Comparison of ENCODE assay signal across 8 cellular contexts in genomic region chr18:7789853-7790552, GRCh38.
DNase-seq lines count a peak whose midpoint lies in the region; ATAC-seq and TF ChIP-seq lines count a peak whose summit lies in the region.

No MANE protein-coding gene starts in this region.

- H3K36me3 ChIP-seq in OCI-LY1 (ENCODE audit: insufficient read depth, low read length) = no peaks in the 10 kb centered on the region
- H3K36me3 ChIP-seq in psoas muscle (ENCODE audit: insufficient read depth in 1 of 2, low read depth in 1 of 2) = no peaks in the 10 kb centered on the region

- no peak overlapping the region for H3K4me2 ChIP-seq in OCI-LY1 (ENCODE audit: low read length)

- no peak overlapping the region for H3K4me3 ChIP-seq in OCI-LY1 (ENCODE audit: low read depth, low read length, poor library complexity, severe bottlenecking)
- no peak overlapping the region for H3K4me3 ChIP-seq in fibroblast of mammary gland (ENCODE audit: control insufficient read depth, low read depth, low read length)
- H3K4me3 ChIP-seq in psoas muscle = no peak overlapping the region

- H3K9ac ChIP-seq in OCI-LY1 (ENCODE audit: low read length) = no peak overlapping the region

- no peaks in the 10 kb centered on the region for H3K4me1 ChIP-seq in OCI-LY1 (ENCODE audit: insufficient read depth, low read length, severe bottlenecking)
- peaks cover 4% of the 10 kb centered on the region for H3K4me1 ChIP-seq in psoas muscle

- no peak overlapping the region for H3K27ac Mint-ChIP-seq in activated T-helper 1 cell treated with anti-CD3 and anti-CD28 coated beads, Interleukin-12 subunit alpha, Interleukin-12 subunit beta, Interleukin-2, Interleukin-4 antibody, amounts not matched to agents 30 ng/mL and 10 ng/mL and 1 ng/mL, durations not matched to agents 14 hours and 24 hours and 36 hours

- H3K9me3 ChIP-seq in OCI-LY1 (ENCODE audit: low read length) = no peaks in the 10 kb centered on the region
- no peaks in the 10 kb centered on the region for H3K9me3 ChIP-seq in psoas muscle

- no peak overlapping the region for H2AFZ ChIP-seq in OCI-LY1 (ENCODE audit: low read length)

- H3K4me3 Mint-ChIP-seq in activated T-helper 1 cell treated with anti-CD3 and anti-CD28 coated beads, Interleukin-12 subunit alpha, Interleukin-12 subunit beta, Interleukin-2, Interleukin-4 antibody, amounts not matched to agents 30 ng/mL and 10 ng/mL and 1 ng/mL, durations not matched to agents 14 hours and 24 hours and 36 hours = no peak overlapping the region

- H3F3A ChIP-seq in OCI-LY1 (ENCODE audit: insufficient read depth, low read length) = no peaks in the 10 kb centered on the region

- H3K27me3 ChIP-seq in OCI-LY1 (ENCODE audit: insufficient read depth, low read length) = no peaks in the 10 kb centered on the region
- H3K27me3 ChIP-seq in psoas muscle (ENCODE audit: insufficient read depth in 3 of 3, low read length in 2 of 3) = no peaks in the 10 kb centered on the region

- 39 to 51% (median 43%) methylated on average over 5 of the region's 5 CpGs for WGBS in psoas muscle, 3 donors

- H4K20me1 ChIP-seq in OCI-LY1 (ENCODE audit: insufficient read depth, low read length) = no peaks in the 10 kb centered on the region

- H3K36me3 Mint-ChIP-seq in activated T-helper 1 cell treated with anti-CD3 and anti-CD28 coated beads, Interleukin-12 subunit alpha, Interleukin-12 subunit beta, Interleukin-2, Interleukin-4 antibody, amounts not matched to agents 30 ng/mL and 10 ng/mL and 1 ng/mL, durations not matched to agents 14 hours and 24 hours and 36 hours (ENCODE audit: low read depth) = no peaks in the 10 kb centered on the region

- DNase-seq in NCI-H2029 (lab: John Stamatoyannopoulos, UW) (peak; percentile 11), NCI-H2029 treated with DMSO at 0.1 percent for 48 hours (lab: John Stamatoyannopoulos, UW) (no peak), fibroblast of mammary gland (ENCODE audit: low read depth) (peak; percentile 63), psoas muscle (no peak), GDM1 (lab: John Stamatoyannopoulos, UW) (no peak), T-helper 2 cell (no peak)
- DNase-seq in activated T-helper 1 cell treated with anti-CD3 and anti-CD28 coated beads, Interleukin-12 subunit alpha, Interleukin-12 subunit beta, Interleukin-2, Interleukin-4 antibody, amounts not matched to agents 30 ng/mL and 10 ng/mL and 1 ng/mL, durations not matched to agents 14 hours and 24 hours and 36 hours (ENCODE audit: low spot score) = no peak

- peak in 3 of 4 donors; percentile 30 to 75 (median 61) for ATAC-seq in psoas muscle

- no peaks in the 10 kb centered on the region for H3K9me2 ChIP-seq in OCI-LY1 (ENCODE audit: low read depth, low read length)

- H3K4me1 Mint-ChIP-seq in activated T-helper 1 cell treated with anti-CD3 and anti-CD28 coated beads, Interleukin-12 subunit alpha, Interleukin-12 subunit beta, Interleukin-2, Interleukin-4 antibody, amounts not matched to agents 30 ng/mL and 10 ng/mL and 1 ng/mL, durations not matched to agents 14 hours and 24 hours and 36 hours (ENCODE audit: low read depth) = no peaks in the 10 kb centered on the region

- no peak overlapping the region for H3K27ac ChIP-seq in OCI-LY1 (ENCODE audit: low read depth, low read length, poor library complexity, severe bottlenecking)
- no peak overlapping the region for H3K27ac ChIP-seq in psoas muscle

- TF ChIP-seq CTCF in OCI-LY1 (IDR thresholded peaks at IDR 0.05; ENCODE audit: low read length) (0 out of 2 replicates have a peak, but pooled peaks have one; percentile 9), fibroblast of mammary gland (conservative IDR thresholded peaks at IDR 0.05; ENCODE audit: control insufficient read depth, insufficient read depth, low read depth, low read length) (peak; percentile 61), psoas muscle (IDR thresholded peaks at IDR 0.05) (peak; percentile 50)

- intact Hi-C loops in psoas muscle (cut with DNase I) = no loop called here
- intact Hi-C loops in activated T-helper 1 cell treated with anti-CD3 and anti-CD28 coated beads, Interleukin-12 subunit alpha, Interleukin-12 subunit beta, Interleukin-2, Interleukin-4 antibody, amounts not matched to agents 30 ng/mL and 10 ng/mL and 1 ng/mL, durations not matched to agents 14 hours and 24 hours and 36 hours (cut with micrococcal nuclease) = no loop called here

- no peaks in the 10 kb centered on the region for H3K79me2 ChIP-seq in OCI-LY1 (ENCODE audit: insufficient read depth, low read length)

- H3K27me3 Mint-ChIP-seq in activated T-helper 1 cell treated with anti-CD3 and anti-CD28 coated beads, Interleukin-12 subunit alpha, Interleukin-12 subunit beta, Interleukin-2, Interleukin-4 antibody, amounts not matched to agents 30 ng/mL and 10 ng/mL and 1 ng/mL, durations not matched to agents 14 hours and 24 hours and 36 hours (ENCODE audit: insufficient read depth) = no peaks in the 10 kb centered on the region

- H3K9me3 Mint-ChIP-seq in activated T-helper 1 cell treated with anti-CD3 and anti-CD28 coated beads, Interleukin-12 subunit alpha, Interleukin-12 subunit beta, Interleukin-2, Interleukin-4 antibody, amounts not matched to agents 30 ng/mL and 10 ng/mL and 1 ng/mL, durations not matched to agents 14 hours and 24 hours and 36 hours = no peaks in the 10 kb centered on the region

Comparison
In these comparisons a context has a peak if more than half of its experiments do, and no peak if none do; other contexts are left out.
1. DNase-seq: peak in NCI-H2029 (single experiment) and fibroblast of mammary gland (single experiment); none in NCI-H2029 treated with DMSO at 0.1 percent for 48 hours (single experiment), psoas muscle (0 of 2), GDM1 (single experiment), activated T-helper 1 cell treated with anti-CD3 and anti-CD28 coated beads, Interleukin-12 subunit alpha, Interleukin-12 subunit beta, Interleukin-2, Interleukin-4 antibody, amounts not matched to agents 30 ng/mL and 10 ng/mL and 1 ng/mL, durations not matched to agents 14 hours and 24 hours and 36 hours (single experiment) and T-helper 2 cell (0 of 5).
2. CTCF ChIP-seq: peak in every context shown above with its lines; median percentile 61 in fibroblast of mammary gland; 50 in psoas muscle; 9 in OCI-LY1.